ENCODE assay signal across 2 cellular contexts in the genomic region with DNA sequence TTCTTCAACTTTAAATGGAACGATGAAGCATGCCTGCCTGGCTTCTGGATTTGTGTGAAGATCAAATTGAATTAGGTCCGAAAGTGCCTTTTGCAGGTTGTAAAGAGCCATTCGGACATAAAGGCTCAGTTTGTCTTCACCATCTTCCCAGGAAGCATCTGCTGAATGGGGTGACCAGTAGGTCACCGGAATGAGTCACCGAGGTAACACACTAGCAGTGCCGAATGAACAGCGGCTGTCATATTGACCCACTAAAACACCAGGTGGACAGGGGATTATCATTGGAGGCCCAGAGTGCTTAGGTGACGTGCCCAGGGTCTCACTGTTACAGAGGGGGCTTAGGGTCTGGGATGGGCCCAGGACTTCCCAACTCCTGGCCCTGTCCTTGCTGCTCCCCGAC.
TF ChIP-seq lines count a peak whose summit lies in the region.

No MANE protein-coding gene starts in this region.

TF ChIP-seq in A549, 52 proteins besides CTCF, POLR2A, EP300 and RAD21:
- TF ChIP-seq, protein P1, sequence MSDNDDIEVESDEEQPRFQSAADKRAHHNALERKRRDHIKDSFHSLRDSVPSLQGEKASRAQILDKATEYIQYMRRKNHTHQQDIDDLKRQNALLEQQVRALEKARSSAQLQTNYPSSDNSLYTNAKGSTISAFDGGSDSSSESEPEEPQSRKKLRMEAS (IDR thresholded peaks at IDR 0.05): no peak
- no peak for TF ChIP-seq FOSL2 (IDR thresholded peaks at IDR 0.05)
- TF ChIP-seq FOSL2 (CRISPR knock-in tag; IDR thresholded peaks at IDR 0.05): peak; percentile 65
TF ChIP-seq in A549: peak in this region for 1.

TF ChIP-seq in K562, 482 proteins besides CTCF, POLR2A, EP300 and RAD21:
- TF ChIP-seq JUN (IDR thresholded peaks at IDR 0.05; ENCODE audit: borderline replicate concordance, low read depth, low read length) (0 out of 2 replicates have a peak, but pooled peaks have one; percentile 33), JUN (CRISPR knock-in tag; IDR thresholded peaks at IDR 0.05; ENCODE audit: borderline replicate concordance) (no peak), FOSL1 (tag; conservative IDR thresholded peaks at IDR 0.05) (peak; percentile 63), ZNF408 (CRISPR knock-in tag; IDR thresholded peaks at IDR 0.05; ENCODE audit: low read depth) (no peak), JUND (IDR thresholded peaks at IDR 0.05; ENCODE audit: borderline replicate concordance, low read depth, low read length) (peak; percentile 79), JUND (tag; IDR thresholded peaks at IDR 0.05; ENCODE audit: borderline replicate concordance, low read depth, low read length) (peak; percentile 65; the same call in 1 of the 3 replicates)
- TF ChIP-seq, protein P2, sequence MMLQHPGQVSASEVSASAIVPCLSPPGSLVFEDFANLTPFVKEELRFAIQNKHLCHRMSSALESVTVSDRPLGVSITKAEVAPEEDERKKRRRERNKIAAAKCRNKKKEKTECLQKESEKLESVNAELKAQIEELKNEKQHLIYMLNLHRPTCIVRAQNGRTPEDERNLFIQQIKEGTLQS (IDR thresholded peaks at IDR 0.05): peak; percentile 71
- TF ChIP-seq, protein P2 (CRISPR knock-in tag; conservative IDR thresholded peaks at IDR 0.05): no peak
TF ChIP-seq in K562: peak in this region for 4.
